In genomic region chr14:39641224-39641623, GRCh38 we compare ENCODE assay signal across 15 cellular contexts.
DNase-seq lines count a peak whose midpoint lies in the region; ATAC-seq, FAIRE-seq and TF ChIP-seq lines count a peak whose summit lies in the region.
"Had no signal": no experiment of that assay in that cellular context is flagged by ENCODE, and none has a peak within 500 bp of the region (broad histone marks: within the 10 kb centered on the region; RNA-seq: fewer than 3 reads in every experiment).

No MANE protein-coding gene starts in this region.

- TF ChIP-seq CTCF in CD4-positive, alpha-beta T cell (IDR thresholded peaks at IDR 0.05) = no peak

- H3K27ac Mint-ChIP-seq in CD4-positive, alpha-beta T cell = peak overlapping the region; percentile 87
- H3K27ac Mint-ChIP-seq: naive B cell had no signal

- peak overlapping the region; percentile 73 for H3K4me3 Mint-ChIP-seq in CD4-positive, alpha-beta T cell
- H3K4me3 Mint-ChIP-seq: naive B cell had no signal

- H3K27me3 ChIP-seq in CD4-positive, alpha-beta T cell (ENCODE audit: control insufficient read depth, insufficient read depth, low read length) = no peaks in the 10 kb centered on the region
- H3K27me3 ChIP-seq: heart right ventricle, stomach had no signal

- POLR2A ChIA-PET in CD4-positive, alpha-beta T cell (lab: Charles Lee) = no interaction called here

- ATAC-seq in CD4-positive, alpha-beta T cell (ENCODE audit: poor library complexity) = peak; percentile 71
- ATAC-seq in GM18873 (IDR thresholded peaks at IDR 0.05; ENCODE audit: low FRiP score, unreplicated experiment) (peak; percentile 86), HG02938 (IDR thresholded peaks at IDR 0.05; ENCODE audit: unreplicated experiment) (peak; percentile 54)
- ATAC-seq: heart right ventricle, left lobe of liver had no signal

- CTCF ChIA-PET in CD4-positive, alpha-beta T cell (lab: Charles Lee) = no interaction called here

- peak; percentile 62 for FAIRE-seq in TTC549 (lab: Jason Lieb, UNC)

- intact Hi-C loops in CD4-positive, alpha-beta T cell (cut with DNase I, micrococcal nuclease) = no loop called here

- no peak for DNase-seq in CD4-positive, alpha-beta T cell
- DNase-seq in amygdala (lab: John Stamatoyannopoulos, UW) = no peak
- no peak for DNase-seq in NCI-H2196 treated with DMSO at 0.1 percent for 48 hours (lab: John Stamatoyannopoulos, UW; ENCODE audit: unreplicated experiment)
- no peak for DNase-seq in activated effector memory CD4-positive, alpha-beta T cell treated with Interleukin-2 at 50 U/mL for 16 hours
- no peak for DNase-seq in HUDEP-2 (lab: John Stamatoyannopoulos, UW; ENCODE audit: unreplicated experiment in 76 of 76)
- DNase-seq: activated gamma-delta T cell; GOT3; heart right ventricle; naive B cell; NK-92 treated with Interleukin-12 subunit alpha and Interleukin-12 subunit beta, amount 100 ng/mL, for 24 hours; stomach had no signal

- no peak overlapping the region for H3K27ac ChIP-seq in CD4-positive, alpha-beta T cell (ENCODE audit: low read depth, low read length)
- H3K27ac ChIP-seq: heart right ventricle, stomach had no signal

- peaks cover 12% of the 10 kb centered on the region for H3K4me1 Mint-ChIP-seq in CD4-positive, alpha-beta T cell (ENCODE audit: low read depth)
- H3K4me1 Mint-ChIP-seq: naive B cell had no signal

- peaks cover 10% of the 10 kb centered on the region for H3K9me3 Mint-ChIP-seq in CD4-positive, alpha-beta T cell

- H3K9me3 ChIP-seq in CD4-positive, alpha-beta T cell (ENCODE audit: control insufficient read depth, low read length) = peaks cover 11% of the 10 kb centered on the region

- H3K27me3 Mint-ChIP-seq in CD4-positive, alpha-beta T cell = no peaks in the 10 kb centered on the region
- H3K27me3 Mint-ChIP-seq: naive B cell had no signal

- H3K36me3 Mint-ChIP-seq in CD4-positive, alpha-beta T cell (ENCODE audit: low read depth) = peaks cover 19% of the 10 kb centered on the region
